Comparison of ENCODE assay signal across 11 cellular contexts in the genomic region with DNA sequence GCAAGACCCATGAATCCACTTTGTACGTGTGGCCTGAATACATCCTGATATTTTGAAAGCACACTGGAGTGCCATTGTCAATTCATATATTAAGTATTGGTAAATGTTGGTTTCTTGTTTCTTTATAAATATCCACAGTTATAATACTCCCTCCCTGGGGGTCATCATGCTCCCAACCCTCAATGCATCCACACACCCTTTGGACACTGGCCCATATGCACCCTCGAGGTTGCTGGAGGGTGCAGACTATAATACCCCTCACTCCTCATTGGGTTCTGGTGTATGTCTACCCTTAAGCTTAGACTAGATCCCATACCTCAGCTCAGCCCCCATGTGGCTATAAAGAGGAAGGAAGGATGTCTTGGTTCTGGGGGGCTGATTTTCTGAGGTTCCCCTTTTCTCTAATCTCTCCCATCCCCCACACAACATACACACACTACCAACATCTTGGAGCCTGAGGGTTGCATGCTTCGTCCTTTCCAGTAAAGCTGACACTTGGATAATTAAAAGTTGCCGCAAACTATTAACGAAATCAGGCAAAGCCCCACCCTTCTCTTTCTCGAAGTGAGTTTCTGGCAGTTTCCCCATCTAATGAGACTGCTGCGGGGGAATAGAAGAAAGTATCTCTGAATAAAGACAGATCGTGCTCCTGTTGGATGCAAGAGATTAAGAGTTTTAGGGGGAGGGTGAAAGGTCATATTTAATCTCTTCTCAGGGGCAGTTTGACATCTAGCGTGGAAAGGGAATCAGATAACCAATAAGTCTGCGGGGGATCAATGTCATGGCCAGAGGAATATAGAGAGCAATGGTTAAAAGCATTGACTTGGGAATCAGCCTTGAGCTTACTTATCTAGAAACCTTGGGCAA. TPM values are rescaled to one million over a fixed set of nuclear protein-coding genes. Genes with fewer than 3 reads are reported as not detected.
A peak's percentile ranks its signal among the peaks of the same experiment; 100 is the strongest.
DNase-seq lines count a peak whose midpoint lies in the region; ATAC-seq and TF ChIP-seq lines count a peak whose summit lies in the region.
"Had no signal": no experiment of that assay in that cellular context is flagged by ENCODE, and none has a peak within 500 bp of the region (broad histone marks: within the 10 kb centered on the region; RNA-seq: fewer than 3 reads in every experiment).

No MANE protein-coding gene starts in this region.

- H3K4me3 ChIP-seq in vagina (no peak overlapping the region), H7 (ENCODE audit: insufficient read depth, low read depth, low read length) (no peak overlapping the region)
- H3K4me3 ChIP-seq: gastrocnemius medialis had no signal

- no peak for DNase-seq in activated naive CD4-positive, alpha-beta T cell treated with anti-CD3 and anti-CD28 coated beads for 36 hours
- no peak for DNase-seq in activated naive CD4-positive, alpha-beta T cell treated with anti-CD3 and anti-CD28 coated beads, Interleukin-2, amount 50 U/mL, for 72 hours (ENCODE audit: low spot score in 2 of 2)
- no peak for DNase-seq in effector memory CD8-positive, alpha-beta T cell
- peak in 1 of 2 donors; percentile 26 for DNase-seq in stimulated activated naive CD8-positive, alpha-beta T cell treated with anti-CD3 and anti-CD28 coated beads, Interleukin-15, amount 100 ng/mL, for 72 hours
- DNase-seq in vagina (ENCODE audit: extremely low spot score in 2 of 2), result no peak
- DNase-seq in posterior vena cava (ENCODE audit: low spot score), result no peak
- no peak for DNase-seq in H7
- DNase-seq: gastrocnemius medialis, NCI-H1092 treated with DMSO at 0.1 percent for 48 hours, PC-3 had no signal

- no peaks in the 10 kb centered on the region for H3K9me3 Mint-ChIP-seq in activated naive CD4-positive, alpha-beta T cell treated with anti-CD3 and anti-CD28 coated beads for 36 hours
- no peaks in the 10 kb centered on the region for H3K9me3 Mint-ChIP-seq in activated naive CD4-positive, alpha-beta T cell treated with anti-CD3 and anti-CD28 coated beads, Interleukin-2, amount 50 U/mL, for 72 hours
- H3K9me3 Mint-ChIP-seq in effector memory CD8-positive, alpha-beta T cell, result no peaks in the 10 kb centered on the region
- peaks cover 0 to 14% of the 10 kb centered on the region in 2 donors for H3K9me3 Mint-ChIP-seq in stimulated activated naive CD8-positive, alpha-beta T cell treated with anti-CD3 and anti-CD28 coated beads, Interleukin-15, amount 100 ng/mL, for 72 hours

- H3K36me3 Mint-ChIP-seq in activated naive CD4-positive, alpha-beta T cell treated with anti-CD3 and anti-CD28 coated beads for 36 hours (ENCODE audit: low read depth), result peaks cover 41% of the 10 kb centered on the region
- H3K36me3 Mint-ChIP-seq in activated naive CD4-positive, alpha-beta T cell treated with anti-CD3 and anti-CD28 coated beads, Interleukin-2, amount 50 U/mL, for 72 hours, result peaks cover 39 to 56% of the 10 kb centered on the region in 2 donors
- H3K36me3 Mint-ChIP-seq in effector memory CD8-positive, alpha-beta T cell (ENCODE audit: insufficient read depth), result peaks cover 49% of the 10 kb centered on the region

- no peak overlapping the region for H3K27ac ChIP-seq in vagina
- H3K27ac ChIP-seq: gastrocnemius medialis had no signal

- no peaks in the 10 kb centered on the region for H3K27me3 Mint-ChIP-seq in activated naive CD4-positive, alpha-beta T cell treated with anti-CD3 and anti-CD28 coated beads for 36 hours (ENCODE audit: low read depth)
- no peaks in the 10 kb centered on the region for H3K27me3 Mint-ChIP-seq in effector memory CD8-positive, alpha-beta T cell
- no peaks in the 10 kb centered on the region for H3K27me3 Mint-ChIP-seq in stimulated activated naive CD8-positive, alpha-beta T cell treated with anti-CD3 and anti-CD28 coated beads, Interleukin-15, amount 100 ng/mL, for 72 hours

- H3K36me3 ChIP-seq in vagina (peaks cover 0 to 30% of the 10 kb centered on the region in 2 donors), H7 (replicated peaks; ENCODE audit: control insufficient read depth, insufficient read depth, low read length) (peaks cover 27% of the 10 kb centered on the region)

- H3K4me1 ChIP-seq in vagina, result peaks cover 24% of the 10 kb centered on the region

- no peak for ATAC-seq in activated naive CD4-positive, alpha-beta T cell treated with anti-CD3 and anti-CD28 coated beads, Interleukin-2, amount 50 U/mL, for 72 hours
- no peak for ATAC-seq in effector memory CD8-positive, alpha-beta T cell (replicated peaks)
- peak; percentile 21 for ATAC-seq in stimulated activated naive CD8-positive, alpha-beta T cell treated with anti-CD3 and anti-CD28 coated beads, Interleukin-15, amount 100 ng/mL, for 72 hours
- ATAC-seq: gastrocnemius medialis, PC-3 had no signal

- TF ChIP-seq POLR2A in Raji (IDR thresholded peaks at IDR 0.05; ENCODE audit: insufficient read depth, low read depth, low read length) (peak; percentile 30; the same call in 1 of the 2 replicates), vagina (IDR thresholded peaks at IDR 0.05) (no peak)

- intact Hi-C loops in activated naive CD4-positive, alpha-beta T cell treated with anti-CD3 and anti-CD28 coated beads for 36 hours (cut with micrococcal nuclease), result no loop called here
- intact Hi-C loops in vagina (cut with DNase I) (no loop called here), posterior vena cava (cut with DNase I) (loop anchor here in 1 of 2 donors (10.0 kb wide), 2 partner anchors 53 to 153 kb away; no protein-coding TSS in a partner anchor)

- no peaks in the 10 kb centered on the region for H3K9me3 ChIP-seq in vagina
- H3K9me3 ChIP-seq: gastrocnemius medialis had no signal

- H3K27ac Mint-ChIP-seq in activated naive CD4-positive, alpha-beta T cell treated with anti-CD3 and anti-CD28 coated beads for 36 hours, result peak overlapping the region; percentile 48
- peak overlapping the region in 1 of 2 donors; percentile 18 for H3K27ac Mint-ChIP-seq in activated naive CD4-positive, alpha-beta T cell treated with anti-CD3 and anti-CD28 coated beads, Interleukin-2, amount 50 U/mL, for 72 hours
- peak overlapping the region; percentile 7 to 95 for H3K27ac Mint-ChIP-seq in effector memory CD8-positive, alpha-beta T cell
- H3K27ac Mint-ChIP-seq in stimulated activated naive CD8-positive, alpha-beta T cell treated with anti-CD3 and anti-CD28 coated beads, Interleukin-15, amount 100 ng/mL, for 72 hours, result no peak overlapping the region

- H3K27me3 ChIP-seq in vagina, result no peaks in the 10 kb centered on the region
- no peaks in the 10 kb centered on the region for H3K27me3 ChIP-seq in H7 (ENCODE audit: control insufficient read depth, insufficient read depth, low read length)
- H3K27me3 ChIP-seq: gastrocnemius medialis had no signal

- peaks cover 67% of the 10 kb centered on the region for H3K4me1 Mint-ChIP-seq in activated naive CD4-positive, alpha-beta T cell treated with anti-CD3 and anti-CD28 coated beads for 36 hours (ENCODE audit: low read depth)
- H3K4me1 Mint-ChIP-seq in effector memory CD8-positive, alpha-beta T cell (ENCODE audit: low read depth in 2 of 2), result peaks cover 63 to 65% of the 10 kb centered on the region in 2 donors
- H3K4me1 Mint-ChIP-seq in stimulated activated naive CD8-positive, alpha-beta T cell treated with anti-CD3 and anti-CD28 coated beads, Interleukin-15, amount 100 ng/mL, for 72 hours, result peaks cover 82% of the 10 kb centered on the region

- TF ChIP-seq CTCF in vagina (IDR thresholded peaks at IDR 0.05), result no peak

- no peak overlapping the region for H3K4me3 Mint-ChIP-seq in activated naive CD4-positive, alpha-beta T cell treated with anti-CD3 and anti-CD28 coated beads for 36 hours
- peak overlapping the region in 1 of 2 donors; percentile 3 for H3K4me3 Mint-ChIP-seq in effector memory CD8-positive, alpha-beta T cell
- peak overlapping the region; percentile 34 to 58 for H3K4me3 Mint-ChIP-seq in stimulated activated naive CD8-positive, alpha-beta T cell treated with anti-CD3 and anti-CD28 coated beads, Interleukin-15, amount 100 ng/mL, for 72 hours

- CTCF ChIA-PET in activated naive CD4-positive, alpha-beta T cell treated with anti-CD3 and anti-CD28 coated beads for 36 hours (lab: Charles Lee), result interaction anchor here (1.1 to 12.2 kb wide), 6 partner anchors 10 to 153 kb away, joined by 3 to 265 read pairs (median 7); no protein-coding TSS in a partner anchor

RNA-seq across cellular contexts. Expression of a gene that starts 7.4 kb away (rescaled TPM):
- 100 to 1,000 TPM; 226 to 227 TPM for total RNA-seq in activated naive CD4-positive, alpha-beta T cell treated with anti-CD3 and anti-CD28 coated beads for 36 hours
- total RNA-seq in activated naive CD4-positive, alpha-beta T cell treated with anti-CD3 and anti-CD28 coated beads, Interleukin-2, amount 50 U/mL, for 72 hours, result 100 to 1,000 TPM; 280 to 408 TPM
- total RNA-seq in vagina (74.2 TPM), posterior vena cava (10 to 100 TPM; 32.3 to 34.3 TPM)
- 89.7 and 93.6 TPM in 2 replicates for total RNA-seq in H7 (2014; rRNA removed; shearing (Covaris generic))

Comparison
In these comparisons a context has a peak if more than half of its experiments do, and no peak if none do; other contexts are left out.
1. H3K27ac Mint-ChIP-seq: peak in activated naive CD4-positive, alpha-beta T cell treated with anti-CD3 and anti-CD28 coated beads for 36 hours (single experiment) and effector memory CD8-positive, alpha-beta T cell (2 of 2); none in stimulated activated naive CD8-positive, alpha-beta T cell treated with anti-CD3 and anti-CD28 coated beads, Interleukin-15, amount 100 ng/mL, for 72 hours (0 of 2).